ENCODE assay signal across 10 cellular contexts in genomic region chr10:100934084-100934659, GRCh38. TPM values are rescaled to one million over a fixed set of nuclear protein-coding genes. Genes with fewer than 3 reads are reported as not detected.
DNase-seq lines count a peak whose midpoint lies in the region; ATAC-seq and TF ChIP-seq lines count a peak whose summit lies in the region.
"Had no signal": no experiment of that assay in that cellular context is flagged by ENCODE, and none has a peak within 500 bp of the region (broad histone marks: within the 10 kb centered on the region; RNA-seq: fewer than 3 reads in every experiment).

No MANE protein-coding gene starts in this region.

- peak; percentile 38 for DNase-seq in ELR (ENCODE audit: low read depth)
- DNase-seq in HuH-7.5 (ENCODE audit: low spot score) = peak; percentile 13
- DNase-seq in astrocyte of the cerebellum (ENCODE audit: low read depth) = no peak
- DNase-seq in mucosa of descending colon = peak in 1 of 3 donors; percentile 24
- no peak for DNase-seq in nucleus accumbens (lab: John Stamatoyannopoulos, UW)
- DNase-seq in activated CD4-positive, alpha-beta T cell treated with anti-CD3 and anti-CD28 coated beads, Interleukin-2, amount 50 U/mL, for 48 hours = no peak
- DNase-seq: activated naive CD4-positive, alpha-beta T cell treated with anti-CD3 and anti-CD28 coated beads, Interleukin-2, amount 10 ng/mL, durations not matched to agents 7 days and 5 days; SW 1271 had no signal

- H3K9me3 ChIP-seq in mucosa of descending colon = no peaks in the 10 kb centered on the region

- H3K4me1 ChIP-seq in mucosa of descending colon (ENCODE audit: low read depth) = no peaks in the 10 kb centered on the region

- intact Hi-C loops in mucosa of descending colon (cut with DNase I, micrococcal nuclease) = no loop called here

- ATAC-seq in mucosa of descending colon (no peak), GM21723 (IDR thresholded peaks at IDR 0.05; ENCODE audit: unreplicated experiment) (no peak), GM18867 (IDR thresholded peaks at IDR 0.05; ENCODE audit: unreplicated experiment) (no peak)

- in situ Hi-C loops in astrocyte of the cerebellum (cut with HindIII; ENCODE audit: low sequenced_read_pairs) = no loop called here

- TF ChIP-seq CTCF in astrocyte of the cerebellum (IDR thresholded peaks at IDR 0.05; ENCODE audit: low read depth, low read length, missing control alignments) (peak; percentile 61), mucosa of descending colon (IDR thresholded peaks at IDR 0.05) (peak; percentile 22)

- H3K4me3 ChIP-seq in astrocyte of the cerebellum (ENCODE audit: low read depth, low read length) (no peak overlapping the region), mucosa of descending colon (no peak overlapping the region)

- H3K36me3 ChIP-seq in mucosa of descending colon (ENCODE audit: low read depth) = peaks cover 12% of the 10 kb centered on the region

RNA-seq across cellular contexts. Expression of gene SLF2, which starts 21.4 kb away (rescaled TPM):
- 10 to 100 TPM; 23.0 to 31.1 (median 27.5) TPM for total RNA-seq in mucosa of descending colon

RNA-seq across cellular contexts. Expression of gene SEMA4G, which starts 35.1 kb away (rescaled TPM):
- total RNA-seq in mucosa of descending colon = 100 to 1,000 TPM in 1 of 3 donors, 10 to 100 TPM in 2; 68.5 to 176 (median 91.9) TPM

RNA-seq across cellular contexts. Expression of gene MRPL43, which starts 53.1 kb away (rescaled TPM):
- total RNA-seq in mucosa of descending colon = 10 to 100 TPM; 61.3 to 82.3 (median 71.4) TPM

RNA-seq across cellular contexts. Expression of gene TWNK, which starts 53.2 kb away (rescaled TPM):
- 1 to 10 TPM; 6.0 to 7.8 (median 7.0) TPM for total RNA-seq in mucosa of descending colon

Comparison
In these comparisons a context has a peak if more than half of its experiments do, and no peak if none do; other contexts are left out.
1. DNase-seq: peak in ELR (single experiment) and HuH-7.5 (single experiment); none in astrocyte of the cerebellum (single experiment), nucleus accumbens (0 of 56) and activated CD4-positive, alpha-beta T cell treated with anti-CD3 and anti-CD28 coated beads, Interleukin-2, amount 50 U/mL, for 48 hours (0 of 2).